25 cellular contexts compared by ENCODE assay signal in the genomic region with DNA sequence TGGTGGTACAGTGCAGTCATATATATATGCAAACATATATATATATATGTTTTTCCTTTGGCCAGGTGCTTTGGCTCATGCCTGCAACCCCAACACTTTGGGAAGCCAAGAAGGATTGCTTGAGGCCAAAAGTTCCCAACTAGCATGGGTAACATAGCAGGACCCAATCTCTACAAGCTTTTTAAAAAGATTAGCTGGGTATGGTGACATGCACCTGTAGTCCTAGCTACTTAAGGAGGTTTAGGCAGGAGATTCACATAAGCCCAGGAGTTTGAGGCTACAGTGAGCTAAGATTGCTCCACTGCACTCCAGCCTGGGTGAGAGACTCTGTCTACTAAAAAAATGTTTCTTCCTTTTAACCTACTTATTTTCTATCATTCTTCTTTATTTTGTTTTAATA. TPM values are rescaled to one million over a fixed set of nuclear protein-coding genes. Genes with fewer than 3 reads are reported as not detected.
DNase-seq lines count a peak whose midpoint lies in the region; ATAC-seq and TF ChIP-seq lines count a peak whose summit lies in the region.
"Had no signal": no experiment of that assay in that cellular context is flagged by ENCODE, and none has a peak within 500 bp of the region (broad histone marks: within the 10 kb centered on the region; RNA-seq: fewer than 3 reads in every experiment).

No MANE protein-coding gene starts in this region.

- H3K36me3 Mint-ChIP-seq in activated CD8-positive, alpha-beta T cell treated with anti-CD3 and anti-CD28 coated beads, Interleukin-2, amount 10 ng/mL, durations not matched to agents 7 days and 5 days (ENCODE audit: low read depth) = no peaks in the 10 kb centered on the region
- no peaks in the 10 kb centered on the region for H3K36me3 Mint-ChIP-seq in glutamatergic neuron (ENCODE audit: unreplicated experiment)

- H3K9me3 Mint-ChIP-seq in activated CD8-positive, alpha-beta T cell treated with anti-CD3 and anti-CD28 coated beads, Interleukin-2, amount 10 ng/mL, durations not matched to agents 7 days and 5 days (ENCODE audit: insufficient read depth) = no peaks in the 10 kb centered on the region
- H3K9me3 Mint-ChIP-seq in glutamatergic neuron (ENCODE audit: unreplicated experiment) = no peaks in the 10 kb centered on the region

- peaks cover 4% of the 10 kb centered on the region for H3K27me3 Mint-ChIP-seq in activated CD8-positive, alpha-beta T cell treated with anti-CD3 and anti-CD28 coated beads, Interleukin-2, amount 10 ng/mL, durations not matched to agents 7 days and 5 days (ENCODE audit: low read depth)
- H3K27me3 Mint-ChIP-seq in glutamatergic neuron (ENCODE audit: unreplicated experiment) = no peaks in the 10 kb centered on the region
- H3K27me3 Mint-ChIP-seq: CD4-positive, alpha-beta memory T cell had no signal

- POLR2A ChIA-PET in activated CD8-positive, alpha-beta T cell treated with anti-CD3 and anti-CD28 coated beads, Interleukin-2, amount 10 ng/mL, durations not matched to agents 7 days and 5 days (lab: Charles Lee) = no interaction called here

- no peaks in the 10 kb centered on the region for H3K4me1 Mint-ChIP-seq in activated CD8-positive, alpha-beta T cell treated with anti-CD3 and anti-CD28 coated beads, Interleukin-2, amount 10 ng/mL, durations not matched to agents 7 days and 5 days (ENCODE audit: low read depth)
- H3K4me1 Mint-ChIP-seq in glutamatergic neuron (ENCODE audit: low read depth, unreplicated experiment) = no peaks in the 10 kb centered on the region
- H3K4me1 Mint-ChIP-seq: CD4-positive, alpha-beta memory T cell had no signal

- peak; percentile 39 for ATAC-seq in activated CD8-positive, alpha-beta T cell treated with anti-CD3 and anti-CD28 coated beads, Interleukin-2, amount 10 ng/mL, durations not matched to agents 7 days and 5 days
- no peak for ATAC-seq in GM18867 (IDR thresholded peaks at IDR 0.05; ENCODE audit: unreplicated experiment)
- ATAC-seq: PC-3 had no signal

- DNase-seq in NCI-H82 (lab: John Stamatoyannopoulos, UW) = peak; percentile 22
- no peak for DNase-seq in NCI-H82 treated with DMSO at 0.1 percent for 48 hours (lab: John Stamatoyannopoulos, UW; ENCODE audit: unreplicated experiment)
- peak; percentile 3 for DNase-seq in stimulated activated CD4-positive, alpha-beta T cell treated with anti-CD3 and anti-CD28 coated beads, Interleukin-15, amount 100 ng/mL, for 24 hours
- DNase-seq in stimulated activated CD4-positive, alpha-beta T cell treated with anti-CD3 and anti-CD28 coated beads, Interleukin-2, amount 100 ng/mL, for 24 hours = no peak
- DNase-seq in activated CD8-positive, alpha-beta T cell treated with anti-CD3 and anti-CD28 coated beads, Interleukin-2, amount 10 ng/mL, durations not matched to agents 7 days and 5 days = no peak
- DNase-seq in glutamatergic neuron = no peak
- no peak for DNase-seq in caudate nucleus (lab: John Stamatoyannopoulos, UW)
- DNase-seq: 8988T; Caco-2; CD4-positive, alpha-beta memory T cell; DMS 273 treated with DMSO at 0.1 percent for 48 hours; DMS79 treated with DMSO at 0.1 percent for 48 hours; NCI-H1048; NCI-H1417 treated with DMSO at 0.1 percent for 48 hours; NCI-H187; NCI-H2227 treated with DMSO at 0.1 percent for 48 hours; NCI-H510A; NK-92 treated with Interleukin-12 subunit alpha and Interleukin-12 subunit beta, amount 100 ng/mL, for 24 hours; PC-3; Right ventricle myocardium superior; SK-N-SH had no signal

- no peak for TF ChIP-seq CTCF in glutamatergic neuron (IDR thresholded peaks at IDR 0.05; ENCODE audit: partially characterized antibody, unreplicated experiment)

- H3K4me3 Mint-ChIP-seq in activated CD8-positive, alpha-beta T cell treated with anti-CD3 and anti-CD28 coated beads, Interleukin-2, amount 10 ng/mL, durations not matched to agents 7 days and 5 days = no peak overlapping the region
- no peak overlapping the region for H3K4me3 Mint-ChIP-seq in glutamatergic neuron (ENCODE audit: unreplicated experiment)
- H3K4me3 Mint-ChIP-seq: CD4-positive, alpha-beta memory T cell had no signal

- no peak overlapping the region for H3K27ac ChIP-seq in caudate nucleus (ENCODE audit: low read depth, low read length)
- H3K27ac ChIP-seq: BLaER1 treated with 17β-estradiol and CSF1 and Interleukin-3, amounts not matched to agents 10 nM and 100 nM; KMS-11 had no signal

- no peak overlapping the region for H3K27ac Mint-ChIP-seq in activated CD8-positive, alpha-beta T cell treated with anti-CD3 and anti-CD28 coated beads, Interleukin-2, amount 10 ng/mL, durations not matched to agents 7 days and 5 days
- no peak overlapping the region for H3K27ac Mint-ChIP-seq in glutamatergic neuron (ENCODE audit: unreplicated experiment)
- H3K27ac Mint-ChIP-seq: CD4-positive, alpha-beta memory T cell had no signal

- CTCF ChIA-PET in activated CD8-positive, alpha-beta T cell treated with anti-CD3 and anti-CD28 coated beads, Interleukin-2, amount 10 ng/mL, durations not matched to agents 7 days and 5 days (lab: Charles Lee) = no interaction called here

RNA-seq across cellular contexts. Expression of a gene that starts 10.2 kb away (rescaled TPM):
- not detected for total RNA-seq in activated CD8-positive, alpha-beta T cell treated with anti-CD3 and anti-CD28 coated beads, Interleukin-2, amount 10 ng/mL, durations not matched to agents 7 days and 5 days
- total RNA-seq in glutamatergic neuron (ENCODE audit: unreplicated experiment) = not detected
- total RNA-seq: Caco-2; CD4-positive, alpha-beta memory T cell; PC-3; RPMI7951 had no signal

Comparison
In these comparisons a context has a peak if more than half of its experiments do, and no peak if none do; other contexts are left out.
1. DNase-seq: peak in NCI-H82 (single experiment) and stimulated activated CD4-positive, alpha-beta T cell treated with anti-CD3 and anti-CD28 coated beads, Interleukin-15, amount 100 ng/mL, for 24 hours (single experiment); none in NCI-H82 treated with DMSO at 0.1 percent for 48 hours (single experiment), stimulated activated CD4-positive, alpha-beta T cell treated with anti-CD3 and anti-CD28 coated beads, Interleukin-2, amount 100 ng/mL, for 24 hours (0 of 2), activated CD8-positive, alpha-beta T cell treated with anti-CD3 and anti-CD28 coated beads, Interleukin-2, amount 10 ng/mL, durations not matched to agents 7 days and 5 days (single experiment), glutamatergic neuron (single experiment) and caudate nucleus (0 of 61).